In genomic region chr17:60744355-60744958, GRCh38 we compare ENCODE assay signal across 16 cellular contexts.
DNase-seq lines count a peak whose midpoint lies in the region; ATAC-seq and TF ChIP-seq lines count a peak whose summit lies in the region.
"Had no signal": no experiment of that assay in that cellular context is flagged by ENCODE, and none has a peak within 500 bp of the region (broad histone marks: within the 10 kb centered on the region; RNA-seq: fewer than 3 reads in every experiment).

No MANE protein-coding gene starts in this region.

- TF ChIP-seq CTCF in cardiac muscle cell (IDR thresholded peaks at IDR 0.05; ENCODE audit: low read depth, low read length) (no peak), right atrium auricular region (IDR thresholded peaks at IDR 0.05) (no peak), endodermal cell (conservative IDR thresholded peaks at IDR 0.05) (no peak), nephron (IDR thresholded peaks at IDR 0.05; ENCODE audit: unreplicated experiment in 3 of 3) (no peak)

- H3K9me3 ChIP-seq in cardiac muscle cell (ENCODE audit: low read depth) (no peaks in the 10 kb centered on the region), right atrium auricular region (no peaks in the 10 kb centered on the region), endodermal cell (ENCODE audit: control insufficient read depth, low read length) (no peaks in the 10 kb centered on the region)

- H3K4me1 Mint-ChIP-seq in endodermal cell (peaks cover 11% of the 10 kb centered on the region), nephron (peaks cover 15% of the 10 kb centered on the region)

- no peak for ATAC-seq in GM18858 (IDR thresholded peaks at IDR 0.05; ENCODE audit: unreplicated experiment)

- H3K4me3 ChIP-seq in cardiac muscle cell (no peak overlapping the region), right atrium auricular region (no peak overlapping the region), endodermal cell (ENCODE audit: low read length) (no peak overlapping the region)

- no peaks in the 10 kb centered on the region for H3K36me3 ChIP-seq in cardiac muscle cell
- H3K36me3 ChIP-seq in right atrium auricular region: no peaks in the 10 kb centered on the region
- H3K36me3 ChIP-seq in endodermal cell (ENCODE audit: control insufficient read depth, insufficient read depth, low read length): no peaks in the 10 kb centered on the region

- WGBS in endodermal cell (ENCODE audit: insufficient coverage in 1 of 2, insufficient read length in 1 of 2), 2 experiments: 83 to 91% methylated on average over 1 to 2 of the region's 3 CpGs

- H3K4me3 Mint-ChIP-seq in endodermal cell (no peak overlapping the region), nephron (no peak overlapping the region)
- H3K4me3 Mint-ChIP-seq: stimulated activated naive CD8-positive, alpha-beta T cell treated with anti-CD3 and anti-CD28 coated beads, Interleukin-15, Interleukin-2, amounts not matched to agents 100 ng/mL and 50 ng/mL, for 24 hours had no signal

- H3K27me3 Mint-ChIP-seq in endodermal cell (ENCODE audit: insufficient read depth): no peaks in the 10 kb centered on the region
- no peaks in the 10 kb centered on the region for H3K27me3 Mint-ChIP-seq in nephron (ENCODE audit: low read depth)
- H3K27me3 Mint-ChIP-seq: stimulated activated naive CD8-positive, alpha-beta T cell treated with anti-CD3 and anti-CD28 coated beads, Interleukin-15, Interleukin-2, amounts not matched to agents 100 ng/mL and 50 ng/mL, for 24 hours had no signal

- no peaks in the 10 kb centered on the region for H3K36me3 Mint-ChIP-seq in endodermal cell (ENCODE audit: low read depth)
- peaks cover 9% of the 10 kb centered on the region for H3K36me3 Mint-ChIP-seq in nephron (ENCODE audit: low read depth)

- H3K27me3 ChIP-seq in cardiac muscle cell (no peaks in the 10 kb centered on the region), right atrium auricular region (no peaks in the 10 kb centered on the region), endodermal cell (ENCODE audit: control insufficient read depth, insufficient read depth, low read length, poor library complexity, severe bottlenecking) (no peaks in the 10 kb centered on the region)

- no peak overlapping the region for H3K27ac Mint-ChIP-seq in endodermal cell
- H3K27ac Mint-ChIP-seq in nephron: peak overlapping the region; percentile 62 to 96 (median 86)
- H3K27ac Mint-ChIP-seq: stimulated activated naive CD8-positive, alpha-beta T cell treated with anti-CD3 and anti-CD28 coated beads, Interleukin-15, Interleukin-2, amounts not matched to agents 100 ng/mL and 50 ng/mL, for 24 hours had no signal

- no peak for DNase-seq in cardiac muscle cell (ENCODE audit: low read depth in 1 of 2, low spot score in 1 of 2)
- DNase-seq in right atrium auricular region (ENCODE audit: low spot score): no peak
- DNase-seq in endodermal cell: no peak
- DNase-seq in activated CD4-positive, alpha-beta T cell treated with anti-CD3 and anti-CD28 coated beads for 4 hours: no peak
- DNase-seq in KG1 (lab: John Stamatoyannopoulos, UW): no peak
- DNase-seq in NCI-H2227 (lab: John Stamatoyannopoulos, UW; ENCODE audit: unreplicated experiment): no peak
- DNase-seq: activated CD4-positive, alpha-beta T cell treated with anti-CD3 and anti-CD28 coated beads, Interleukin-2, amount 50 U/mL, for 1 hour; central memory CD4-positive, alpha-beta T cell; H7; kidney; NCI-H187; stimulated activated CD4-positive, alpha-beta T cell treated with anti-CD3 and anti-CD28 coated beads, Interleukin-4, amount 100 ng/mL, for 24 hours had no signal

- no peak overlapping the region for H3K9ac ChIP-seq in endodermal cell (ENCODE audit: extremely low read depth, low read length, poor library complexity, severe bottlenecking)

- peaks cover 19% of the 10 kb centered on the region for H3K4me1 ChIP-seq in cardiac muscle cell (ENCODE audit: low read depth)
- no peaks in the 10 kb centered on the region for H3K4me1 ChIP-seq in right atrium auricular region
- no peaks in the 10 kb centered on the region for H3K4me1 ChIP-seq in endodermal cell (ENCODE audit: control insufficient read depth, insufficient read depth, low read length)

- H3K27ac ChIP-seq in cardiac muscle cell (peak overlapping the region; percentile 0), right atrium auricular region (no peak overlapping the region), endodermal cell (ENCODE audit: low read depth, low read length) (peak overlapping the region; percentile 92)
- H3K27ac ChIP-seq: 22Rv1 had no signal

- H3K9me3 Mint-ChIP-seq in endodermal cell (no peaks in the 10 kb centered on the region), nephron (peaks cover 7% of the 10 kb centered on the region)
- H3K9me3 Mint-ChIP-seq: stimulated activated naive CD8-positive, alpha-beta T cell treated with anti-CD3 and anti-CD28 coated beads, Interleukin-15, Interleukin-2, amounts not matched to agents 100 ng/mL and 50 ng/mL, for 24 hours had no signal

Comparison
In these comparisons a context has a peak if more than half of its experiments do, and no peak if none do; other contexts are left out.
1. H3K27ac ChIP-seq: peak in cardiac muscle cell (single experiment) and endodermal cell (single experiment); none in right atrium auricular region (0 of 2).